ENCODE assay signal across 11 cellular contexts in the genomic region with DNA sequence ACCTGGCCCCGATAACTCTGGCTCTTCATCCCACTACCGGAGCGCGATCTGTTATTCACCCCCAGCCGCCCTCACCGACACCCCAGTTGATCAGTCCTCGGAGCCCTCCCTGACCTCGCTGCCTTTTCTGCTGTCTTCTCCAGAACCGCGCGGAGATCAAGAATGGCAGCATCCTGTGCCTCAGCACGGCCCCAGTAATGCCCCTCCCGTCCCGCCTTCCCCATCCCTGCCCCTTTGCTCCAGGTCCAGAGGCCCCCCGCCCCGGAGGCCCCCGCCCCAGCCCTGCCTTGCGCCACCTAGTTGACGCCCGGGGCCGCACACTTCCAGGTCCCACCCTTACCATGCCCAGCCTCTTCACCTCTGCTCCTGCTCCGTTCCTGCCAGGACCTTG. TPM values are rescaled to one million over a fixed set of nuclear protein-coding genes. Genes with fewer than 3 reads are reported as not detected.
DNase-seq lines count a peak whose midpoint lies in the region; ATAC-seq and TF ChIP-seq lines count a peak whose summit lies in the region.
"Had no signal": no experiment of that assay in that cellular context is flagged by ENCODE, and none has a peak within 500 bp of the region (broad histone marks: within the 10 kb centered on the region; RNA-seq: fewer than 3 reads in every experiment).

No MANE protein-coding gene starts in this region.

- H3K9ac ChIP-seq in neuronal stem cell (ENCODE audit: low read depth, low read length, poor library complexity) = peak overlapping the region; percentile 63

- TF ChIP-seq CTCF in DOHH2 (IDR thresholded peaks at IDR 0.05; ENCODE audit: low read depth, low read length, poor library complexity, severe bottlenecking) (peak; percentile 9), PC-9 (conservative IDR thresholded peaks at IDR 0.05) (peak; percentile 58; the same call in 1 of the 2 replicates), glutamatergic neuron (IDR thresholded peaks at IDR 0.05; ENCODE audit: partially characterized antibody, unreplicated experiment) (peak; percentile 18)
- no peak for TF ChIP-seq CTCF in CD8-positive, alpha-beta T cell (IDR thresholded peaks at IDR 0.05)

- H3K79me2 ChIP-seq in DOHH2 (ENCODE audit: control insufficient read depth, low read length) = peaks cover 6% of the 10 kb centered on the region
- peaks cover 24% of the 10 kb centered on the region for H3K79me2 ChIP-seq in PC-9 (ENCODE audit: low read depth)

- H3K14ac ChIP-seq in neuronal stem cell (ENCODE audit: low read length) = no peak overlapping the region

- H3K27ac ChIP-seq in DOHH2 (ENCODE audit: low read depth, low read length) = no peak overlapping the region
- H3K27ac ChIP-seq in PC-9 = no peak overlapping the region
- no peak overlapping the region for H3K27ac ChIP-seq in neuronal stem cell (replicated peaks; ENCODE audit: low read length)
- H3K27ac ChIP-seq in CD8-positive, alpha-beta T cell (ENCODE audit: low read depth, low read length) = no peak overlapping the region

- peaks cover 85% of the 10 kb centered on the region for H3K36me3 ChIP-seq in DOHH2 (ENCODE audit: control insufficient read depth, low read length)
- H3K36me3 ChIP-seq in PC-9 (ENCODE audit: low read depth) = peaks cover 20% of the 10 kb centered on the region; the same call in 1 of the 2 replicates
- H3K36me3 ChIP-seq in neuronal stem cell (replicated peaks in 1 of 2; ENCODE audit: control insufficient read depth in 2 of 2, insufficient read depth in 2 of 2, low read length in 2 of 2) = peaks cover 54 to 86% of the 10 kb centered on the region in 2 donors
- peaks cover 37% of the 10 kb centered on the region for H3K36me3 ChIP-seq in CD8-positive, alpha-beta T cell (ENCODE audit: insufficient read depth, low read length)

- H3K9me3 ChIP-seq in DOHH2 (ENCODE audit: control insufficient read depth, insufficient read depth, low read length) (no peaks in the 10 kb centered on the region), PC-9 (ENCODE audit: insufficient read depth, low read depth) (no peaks in the 10 kb centered on the region), neuronal stem cell (replicated peaks in 1 of 2; ENCODE audit: control insufficient read depth in 2 of 2, insufficient read depth in 1 of 2, low read depth in 1 of 2, low read length in 2 of 2) (no peaks in the 10 kb centered on the region)
- H3K9me3 ChIP-seq in CD8-positive, alpha-beta T cell (ENCODE audit: low read length) = no peaks in the 10 kb centered on the region

- DNase-seq in PC-9 = peak in 1 of 2 experiments; percentile 34
- DNase-seq in glutamatergic neuron = peak; percentile 50
- no peak for DNase-seq in neuronal stem cell (ENCODE audit: low spot score)
- no peak for DNase-seq in putamen (ENCODE audit: low spot score)
- no peak for DNase-seq in activated CD4-positive, alpha-beta T cell treated with anti-CD3 and anti-CD28 coated beads, Interleukin-2, amount 10 ng/mL, durations not matched to agents 24 days and 14 days
- no peak for DNase-seq in CD8-positive, alpha-beta T cell
- DNase-seq: activated CD4-positive, alpha-beta T cell treated with anti-CD3 and anti-CD28 coated beads for 48 hours; activated naive CD4-positive, alpha-beta T cell treated with Interleukin-2 at 50 U/mL for 16 hours; C1 segment of cervical spinal cord had no signal

- no peak overlapping the region for H2AK5ac ChIP-seq in neuronal stem cell (ENCODE audit: low read depth, low read length)

- peaks cover 4% of the 10 kb centered on the region for H3K4me1 Mint-ChIP-seq in glutamatergic neuron (ENCODE audit: low read depth, unreplicated experiment)
- peaks cover 9% of the 10 kb centered on the region for H3K4me1 Mint-ChIP-seq in activated CD4-positive, alpha-beta T cell treated with anti-CD3 and anti-CD28 coated beads, Interleukin-2, amount 10 ng/mL, durations not matched to agents 24 days and 14 days
- peaks cover 17% of the 10 kb centered on the region for H3K4me1 Mint-ChIP-seq in CD8-positive, alpha-beta T cell (ENCODE audit: low read depth)

- H3K79me1 ChIP-seq in neuronal stem cell (ENCODE audit: low read depth, low read length) = no peaks in the 10 kb centered on the region

- peaks cover 1% of the 10 kb centered on the region for H3K27me3 Mint-ChIP-seq in glutamatergic neuron (ENCODE audit: unreplicated experiment)
- H3K27me3 Mint-ChIP-seq in activated CD4-positive, alpha-beta T cell treated with anti-CD3 and anti-CD28 coated beads, Interleukin-2, amount 10 ng/mL, durations not matched to agents 24 days and 14 days = no peaks in the 10 kb centered on the region
- H3K27me3 Mint-ChIP-seq in CD8-positive, alpha-beta T cell (ENCODE audit: low read depth) = no peaks in the 10 kb centered on the region

- no peak overlapping the region for H4K8ac ChIP-seq in neuronal stem cell (ENCODE audit: low read depth, low read length)

- H3K4ac ChIP-seq in neuronal stem cell (ENCODE audit: low read length) = no peak overlapping the region

- H3K9me3 Mint-ChIP-seq in glutamatergic neuron (ENCODE audit: unreplicated experiment) = peaks cover 13% of the 10 kb centered on the region
- no peaks in the 10 kb centered on the region for H3K9me3 Mint-ChIP-seq in activated CD4-positive, alpha-beta T cell treated with anti-CD3 and anti-CD28 coated beads, Interleukin-2, amount 10 ng/mL, durations not matched to agents 24 days and 14 days
- H3K9me3 Mint-ChIP-seq in CD8-positive, alpha-beta T cell = no peaks in the 10 kb centered on the region

- peak overlapping the region; percentile 63 for H3K4me3 Mint-ChIP-seq in glutamatergic neuron (ENCODE audit: unreplicated experiment)
- H3K4me3 Mint-ChIP-seq in activated CD4-positive, alpha-beta T cell treated with anti-CD3 and anti-CD28 coated beads, Interleukin-2, amount 10 ng/mL, durations not matched to agents 24 days and 14 days = no peak overlapping the region
- no peak overlapping the region for H3K4me3 Mint-ChIP-seq in CD8-positive, alpha-beta T cell

- no peak overlapping the region for H3K27ac Mint-ChIP-seq in glutamatergic neuron (ENCODE audit: unreplicated experiment)
- H3K27ac Mint-ChIP-seq in activated CD4-positive, alpha-beta T cell treated with anti-CD3 and anti-CD28 coated beads, Interleukin-2, amount 10 ng/mL, durations not matched to agents 24 days and 14 days = no peak overlapping the region
- no peak overlapping the region for H3K27ac Mint-ChIP-seq in CD8-positive, alpha-beta T cell

- peak overlapping the region; percentile 80 for H3K23ac ChIP-seq in neuronal stem cell (ENCODE audit: low read depth, low read length, poor library complexity)

- H2AFZ ChIP-seq in PC-9 (peak overlapping the region; percentile 85), neuronal stem cell (ENCODE audit: low read length) (no peak overlapping the region)

- H2BK120ac ChIP-seq in neuronal stem cell (ENCODE audit: low read depth, low read length) = no peak overlapping the region

- H3K4me1 ChIP-seq in DOHH2 (ENCODE audit: control insufficient read depth, low read length) = no peaks in the 10 kb centered on the region
- H3K4me1 ChIP-seq in PC-9 (replicated peaks; ENCODE audit: insufficient read depth) = peaks cover 39% of the 10 kb centered on the region
- H3K4me1 ChIP-seq in neuronal stem cell (ENCODE audit: control insufficient read depth in 2 of 2, insufficient read depth in 1 of 2, low read depth in 1 of 2, low read length in 2 of 2) = peaks cover 0 to 9% of the 10 kb centered on the region in 2 donors
- H3K4me1 ChIP-seq in CD8-positive, alpha-beta T cell (ENCODE audit: insufficient read depth, low read length) = no peaks in the 10 kb centered on the region

- no peak overlapping the region for H2BK5ac ChIP-seq in neuronal stem cell (ENCODE audit: low read length)

- H3F3A ChIP-seq in DOHH2 (ENCODE audit: control insufficient read depth, insufficient read depth) (no peaks in the 10 kb centered on the region; the same call in 1 of the 2 replicates), PC-9 (ENCODE audit: insufficient read depth, low read depth) (peaks cover 46% of the 10 kb centered on the region)

- H4K20me1 ChIP-seq in DOHH2 (ENCODE audit: control insufficient read depth, insufficient read depth, low read depth, low read length) (peaks cover 3% of the 10 kb centered on the region; the same call in 1 of the 2 replicates), PC-9 (ENCODE audit: insufficient read depth) (peaks cover 11% of the 10 kb centered on the region; the same call in 1 of the 2 replicates)

- intact Hi-C loops in PC-9 (cut with micrococcal nuclease; ENCODE audit: unreplicated experiment) = loop anchor here (1.0 to 10.0 kb wide), 6 partner anchors 46 to 265 kb away; a partner anchor contains a TSS
- intact Hi-C loops in activated CD4-positive, alpha-beta T cell treated with anti-CD3 and anti-CD28 coated beads, Interleukin-2, amount 10 ng/mL, durations not matched to agents 24 days and 14 days (cut with micrococcal nuclease) = no loop called here
- intact Hi-C loops in CD8-positive, alpha-beta T cell (cut with DNase I, micrococcal nuclease) = no loop called here

- peak overlapping the region; percentile 85 for H3K18ac ChIP-seq in neuronal stem cell (ENCODE audit: low read length)

- H3K4me2 ChIP-seq in DOHH2 (ENCODE audit: low read length) = no peak overlapping the region
- peak overlapping the region; percentile 95 for H3K4me2 ChIP-seq in PC-9
- peak overlapping the region; percentile 43 for H3K4me2 ChIP-seq in neuronal stem cell (ENCODE audit: insufficient read depth, low read length, poor library complexity, severe bottlenecking)

- WGBS in neuronal stem cell (ENCODE audit: extremely low coverage in 2 of 2, insufficient read length in 2 of 2, insufficient replicate concordance in 1 of 2), 2 donors = no CpG with 5 or more reads among the region's 22 CpGs

- H2BK15ac ChIP-seq in neuronal stem cell (ENCODE audit: low read length) = peak overlapping the region; percentile 67

- no TSS peak for BruUV-seq in PC-9 (replicated peaks; lab: Mats Ljungman, UMichigan)

- H3K4me3 ChIP-seq in DOHH2 (ENCODE audit: low read length) = no peak overlapping the region
- peak overlapping the region; percentile 89 for H3K4me3 ChIP-seq in PC-9
- peak overlapping the region in 1 of 2 donors; percentile 57 for H3K4me3 ChIP-seq in neuronal stem cell (ENCODE audit: low read length in 2 of 2)
- no peak overlapping the region for H3K4me3 ChIP-seq in CD8-positive, alpha-beta T cell (ENCODE audit: low read depth, low read length)

- CTCF ChIA-PET in PC-9 (lab: Charles Lee) = interaction anchor here (1.8 kb wide), 1 partner anchor 44 kb away, joined by 7 read pairs; no protein-coding TSS in a partner anchor
- CTCF ChIA-PET in CD8-positive, alpha-beta T cell (lab: Charles Lee) = no interaction called here

- H3K27me3 ChIP-seq in DOHH2 (ENCODE audit: control insufficient read depth, low read length) = no peaks in the 10 kb centered on the region
- H3K27me3 ChIP-seq in PC-9 (ENCODE audit: insufficient read depth, low read depth) = no peaks in the 10 kb centered on the region
- H3K27me3 ChIP-seq in neuronal stem cell (ENCODE audit: control insufficient read depth in 3 of 3, insufficient read depth in 3 of 3, low read depth in 1 of 3, low read length in 3 of 3) = peaks cover 0 to 5% (median 0%) of the 10 kb centered on the region in 3 experiments
- H3K27me3 ChIP-seq in CD8-positive, alpha-beta T cell (ENCODE audit: insufficient read depth, low read length) = no peaks in the 10 kb centered on the region

- H3K9me2 ChIP-seq in DOHH2 (replicated peaks; ENCODE audit: control insufficient read depth, low read length) (no peaks in the 10 kb centered on the region), PC-9 (ENCODE audit: insufficient read depth) (no peaks in the 10 kb centered on the region)

- no peak overlapping the region for H2BK12ac ChIP-seq in neuronal stem cell (ENCODE audit: low read length)

- ATAC-seq in HG02798 (IDR thresholded peaks at IDR 0.05; ENCODE audit: poor library complexity, unreplicated experiment) = no peak
- no peak for ATAC-seq in CD8-positive, alpha-beta T cell

- POLR2A ChIA-PET in PC-9 (lab: Charles Lee; ENCODE audit: unreplicated experiment) = interaction anchor here (0.6 to 0.8 kb wide), 2 partner anchors 47 to 242 kb away, joined by 11 to 19 read pairs; no protein-coding TSS in a partner anchor
- POLR2A ChIA-PET in CD8-positive, alpha-beta T cell (lab: Charles Lee) = no interaction called here

- no peaks in the 10 kb centered on the region for H3K36me3 Mint-ChIP-seq in glutamatergic neuron (ENCODE audit: unreplicated experiment)
- peaks cover 46% of the 10 kb centered on the region for H3K36me3 Mint-ChIP-seq in activated CD4-positive, alpha-beta T cell treated with anti-CD3 and anti-CD28 coated beads, Interleukin-2, amount 10 ng/mL, durations not matched to agents 24 days and 14 days (ENCODE audit: low read depth)
- H3K36me3 Mint-ChIP-seq in CD8-positive, alpha-beta T cell = peaks cover 72% of the 10 kb centered on the region

- no peak overlapping the region for H4K91ac ChIP-seq in neuronal stem cell (ENCODE audit: low read depth, low read length, poor library complexity)

RNA-seq across cellular contexts. Expression of a gene that starts 0.9 kb away (rescaled TPM):
- total RNA-seq in PC-9 (2021) = 32.4 and 51.1 TPM in 2 replicates
- total RNA-seq in glutamatergic neuron (ENCODE audit: unreplicated experiment) = 2.1 TPM
- polyA plus RNA-seq in neuronal stem cell (2013, experiment 1 of 2) = 0.79 TPM
- polyA plus RNA-seq in neuronal stem cell (2013, experiment 2 of 2) = 0.65 TPM
- total RNA-seq in activated CD4-positive, alpha-beta T cell treated with anti-CD3 and anti-CD28 coated beads, Interleukin-2, amount 10 ng/mL, durations not matched to agents 24 days and 14 days = 8.2 and 8.7 TPM in 2 replicates
- 1 to 10 TPM; 1.3 to 1.6 TPM for total RNA-seq in CD8-positive, alpha-beta T cell

RNA-seq across cellular contexts. Expression of a gene that starts 7.8 kb away (rescaled TPM):
- total RNA-seq in PC-9 (2021) (78.4 and 82.5 TPM in 2 replicates), glutamatergic neuron (ENCODE audit: unreplicated experiment) (64.3 TPM)
- 43.7 TPM for polyA plus RNA-seq in neuronal stem cell (2013, experiment 1 of 2)
- polyA plus RNA-seq in neuronal stem cell (2013, experiment 2 of 2) = 41.6 TPM
- total RNA-seq in activated CD4-positive, alpha-beta T cell treated with anti-CD3 and anti-CD28 coated beads, Interleukin-2, amount 10 ng/mL, durations not matched to agents 24 days and 14 days = 165 and 166 TPM in 2 replicates
- 10 to 100 TPM; 61.9 to 63.8 TPM for total RNA-seq in CD8-positive, alpha-beta T cell

RNA-seq across cellular contexts. Expression of a gene that starts 9.9 kb away (rescaled TPM):
- total RNA-seq in PC-9 (2021) (0.35 TPM in 1 of 2 replicates, not detected in the other), glutamatergic neuron (ENCODE audit: unreplicated experiment) (3.6 TPM)
- not detected for polyA plus RNA-seq in neuronal stem cell (2013, experiment 1 of 2)
- polyA plus RNA-seq in neuronal stem cell (2013, experiment 2 of 2) = 0.03 TPM
- total RNA-seq in activated CD4-positive, alpha-beta T cell treated with anti-CD3 and anti-CD28 coated beads, Interleukin-2, amount 10 ng/mL, durations not matched to agents 24 days and 14 days = 0.12 TPM in 1 of 2 replicates, not detected in the other
- total RNA-seq in CD8-positive, alpha-beta T cell = not detected

RNA-seq across cellular contexts. Expression of a gene that starts 16.0 kb away (rescaled TPM):
- total RNA-seq in PC-9 (2021) (21.7 and 24.6 TPM in 2 replicates), glutamatergic neuron (ENCODE audit: unreplicated experiment) (197 TPM)
- polyA plus RNA-seq in neuronal stem cell (2013, experiment 1 of 2) = 20.9 TPM
- 17.1 TPM for polyA plus RNA-seq in neuronal stem cell (2013, experiment 2 of 2)
- 51.3 and 55.1 TPM in 2 replicates for total RNA-seq in activated CD4-positive, alpha-beta T cell treated with anti-CD3 and anti-CD28 coated beads, Interleukin-2, amount 10 ng/mL, durations not matched to agents 24 days and 14 days
- 1 to 10 TPM; 7.7 to 8.0 TPM for total RNA-seq in CD8-positive, alpha-beta T cell

RNA-seq across cellular contexts. Expression of a gene that starts 27.1 kb away (rescaled TPM):
- total RNA-seq in PC-9 (2021) (39.5 and 42.0 TPM in 2 replicates), glutamatergic neuron (ENCODE audit: unreplicated experiment) (42.6 TPM)
- 22.6 TPM for polyA plus RNA-seq in neuronal stem cell (2013, experiment 1 of 2)
- polyA plus RNA-seq in neuronal stem cell (2013, experiment 2 of 2) = 21.1 TPM
- total RNA-seq in activated CD4-positive, alpha-beta T cell treated with anti-CD3 and anti-CD28 coated beads, Interleukin-2, amount 10 ng/mL, durations not matched to agents 24 days and 14 days = 65.0 and 65.6 TPM in 2 replicates
- 10 to 100 TPM; 37.1 to 44.7 TPM for total RNA-seq in CD8-positive, alpha-beta T cell
